ENCODE assay signal across 2 cellular contexts in the genomic region with DNA sequence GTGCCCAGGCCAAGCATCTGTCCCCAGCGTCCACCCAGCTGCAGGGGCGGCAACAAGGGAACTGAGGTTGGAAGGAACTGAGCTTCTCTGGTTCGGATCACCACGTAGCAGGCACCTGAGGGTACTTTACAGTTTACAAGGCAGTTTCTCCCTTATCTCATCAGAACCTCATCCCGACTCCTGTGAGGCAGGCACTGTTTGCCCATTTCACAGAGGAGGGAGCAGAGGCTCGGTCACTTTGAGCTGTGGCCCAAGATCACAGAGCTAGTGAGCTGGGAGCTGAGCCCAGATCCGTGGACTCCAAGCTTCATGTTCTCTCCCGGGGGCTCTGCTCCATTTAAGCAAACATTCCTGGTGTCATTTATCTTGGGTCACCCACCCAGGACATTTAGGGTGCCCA.
TF ChIP-seq lines count a peak whose summit lies in the region.

No MANE protein-coding gene starts in this region.

TF ChIP-seq in HepG2, 621 proteins besides CTCF, POLR2A, EP300 and RAD21:
- TF ChIP-seq HOXA3 (CRISPR knock-in tag; IDR thresholded peaks at IDR 0.05) (no peak), ZNF629 (CRISPR knock-in tag; conservative IDR thresholded peaks at IDR 0.05) (peak; percentile 66; the same call in 1 of the 2 replicates)

TF ChIP-seq in SK-N-SH treated with all-trans-retinoic acid at 6 μM for 48 hours, 23 proteins besides CTCF, POLR2A, EP300 and RAD21:
- no peak for TF ChIP-seq OSR1 (CRISPR knock-in tag; IDR thresholded peaks at IDR 0.05)
- TF ChIP-seq, protein P1, sequence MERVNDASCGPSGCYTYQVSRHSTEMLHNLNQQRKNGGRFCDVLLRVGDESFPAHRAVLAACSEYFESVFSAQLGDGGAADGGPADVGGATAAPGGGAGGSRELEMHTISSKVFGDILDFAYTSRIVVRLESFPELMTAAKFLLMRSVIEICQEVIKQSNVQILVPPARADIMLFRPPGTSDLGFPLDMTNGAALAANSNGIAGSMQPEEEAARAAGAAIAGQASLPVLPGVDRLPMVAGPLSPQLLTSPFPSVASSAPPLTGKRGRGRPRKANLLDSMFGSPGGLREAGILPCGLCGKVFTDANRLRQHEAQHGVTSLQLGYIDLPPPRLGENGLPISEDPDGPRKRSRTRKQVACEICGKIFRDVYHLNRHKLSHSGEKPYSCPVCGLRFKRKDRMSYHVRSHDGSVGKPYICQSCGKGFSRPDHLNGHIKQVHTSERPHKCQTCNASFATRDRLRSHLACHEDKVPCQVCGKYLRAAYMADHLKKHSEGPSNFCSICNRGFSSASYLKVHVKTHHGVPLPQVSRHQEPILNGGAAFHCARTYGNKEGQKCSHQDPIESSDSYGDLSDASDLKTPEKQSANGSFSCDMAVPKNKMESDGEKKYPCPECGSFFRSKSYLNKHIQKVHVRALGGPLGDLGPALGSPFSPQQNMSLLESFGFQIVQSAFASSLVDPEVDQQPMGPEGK (CRISPR knock-in tag; IDR thresholded peaks at IDR 0.05; ENCODE audit: borderline replicate concordance): no peak
- TF ChIP-seq ZFP30 (CRISPR knock-in tag; IDR thresholded peaks at IDR 0.05): no peak
- no peak for TF ChIP-seq SNAI2 (CRISPR knock-in tag; IDR thresholded peaks at IDR 0.05)
